10 cellular contexts compared by ENCODE assay signal in the genomic region with DNA sequence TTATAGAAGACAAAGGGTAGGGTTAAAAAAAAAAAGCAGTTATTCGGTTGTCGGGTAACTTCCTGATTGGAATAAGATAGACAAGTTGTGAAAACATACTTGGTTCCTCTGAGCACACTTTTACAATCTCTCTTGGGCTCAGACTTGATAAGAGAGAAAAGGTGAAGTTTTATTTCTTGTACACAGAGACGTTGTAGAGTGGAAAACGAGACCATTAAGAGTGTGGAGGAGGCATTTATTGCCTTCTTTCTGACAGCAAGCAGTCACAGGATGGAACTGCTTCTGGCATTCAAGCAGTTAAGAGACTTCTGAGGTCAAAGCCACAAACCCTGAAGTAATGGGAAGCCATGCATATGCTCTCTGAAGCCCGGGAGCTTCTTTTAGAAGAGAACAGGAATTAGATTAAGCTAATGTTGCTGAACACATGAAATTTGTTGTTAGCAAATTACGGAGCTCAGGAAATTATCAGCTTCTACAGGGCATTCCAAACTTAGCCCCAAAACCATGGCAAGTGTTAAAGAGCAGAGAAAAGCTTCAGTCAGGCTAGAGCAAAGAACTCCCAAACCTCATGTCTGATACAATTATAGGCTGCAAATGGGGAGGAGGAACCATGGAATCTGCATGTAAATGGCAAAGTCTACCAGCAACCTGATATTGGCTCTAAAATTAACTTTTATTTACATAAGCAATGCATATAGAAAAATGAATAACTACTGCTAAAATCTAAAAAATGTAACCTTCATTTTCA. TPM values are rescaled to one million over a fixed set of nuclear protein-coding genes. Genes with fewer than 3 reads are reported as not detected.
DNase-seq lines count a peak whose midpoint lies in the region; ATAC-seq, FAIRE-seq and TF ChIP-seq lines count a peak whose summit lies in the region.
"Had no signal": no experiment of that assay in that cellular context is flagged by ENCODE, and none has a peak within 500 bp of the region (broad histone marks: within the 10 kb centered on the region; RNA-seq: fewer than 3 reads in every experiment).

No MANE protein-coding gene starts in this region.

- H3K9me3 ChIP-seq in K562 (replicated peaks; ENCODE audit: control insufficient read depth, insufficient read depth, low read depth, low read length): no peaks in the 10 kb centered on the region
- H3K9me3 ChIP-seq in neuron (ENCODE audit: low read length): no peaks in the 10 kb centered on the region

- ATAC-seq in GM19043 (IDR thresholded peaks at IDR 0.05; ENCODE audit: low read depth, unreplicated experiment): peak; percentile 37
- ATAC-seq in K562: peak; percentile 32
- ATAC-seq in GM19455 (IDR thresholded peaks at IDR 0.05; ENCODE audit: unreplicated experiment): no peak

- TF ChIP-seq EP300 in K562 (IDR thresholded peaks at IDR 0.05; ENCODE audit: low read length): no peak

- H3K27me3 Mint-ChIP-seq in glutamatergic neuron (ENCODE audit: unreplicated experiment): peaks cover 5% of the 10 kb centered on the region

- DNase-seq in NB4 (ENCODE audit: low read depth) (peak; percentile 84), K562 (ENCODE audit: extremely low read depth in 1 of 4, low spot score in 3 of 4) (peak in 1 of 4 experiments; percentile 37), NCI-H2227 treated with DMSO at 0.1 percent for 48 hours (lab: John Stamatoyannopoulos, UW) (no peak), glutamatergic neuron (no peak), HK-2 (ENCODE audit: unreplicated experiment) (no peak)
- DNase-seq: activated effector memory CD4-positive, alpha-beta T cell treated with anti-CD3 and anti-CD28 coated beads, Interleukin-2, amount 50 U/mL, for 16 hours; NCI-H1105 treated with DMSO at 0.1 percent for 48 hours had no signal

- peak; percentile 32 for FAIRE-seq in K562 (lab: Jason Lieb, UNC)

- no TSS peak for BruUV-seq in K562 (replicated peaks; lab: Mats Ljungman, UMichigan)

- H3K36me3 Mint-ChIP-seq in glutamatergic neuron (ENCODE audit: unreplicated experiment): no peaks in the 10 kb centered on the region

- H3K79me2 ChIP-seq in K562 (ENCODE audit: control insufficient read depth, insufficient read depth, low read length): no peaks in the 10 kb centered on the region

- H2AFZ ChIP-seq in K562 (ENCODE audit: low read depth, low read length) (peak overlapping the region; percentile 82), neuron (ENCODE audit: low read depth, low read length) (peak overlapping the region; percentile 79)

- 0 out of 4 replicates have a peak overlapping the region, but pooled peaks of 1 of the 2 experiments have one; percentile 26 for H3K9ac ChIP-seq in K562 (ENCODE audit: insufficient read depth in 1 of 2, low read depth in 2 of 2, low read length in 2 of 2)

- intact Hi-C loops in K562 (cut with micrococcal nuclease): no loop called here

- H3K36me3 ChIP-seq in K562 (ENCODE audit: control insufficient read depth, insufficient read depth, low read length) (no peaks in the 10 kb centered on the region), neuron (ENCODE audit: insufficient read depth, low read length) (no peaks in the 10 kb centered on the region)

- TF ChIP-seq CTCF in NB4 (IDR thresholded peaks at IDR 0.05; ENCODE audit: low read depth, low read length) (no peak), K562 (IDR thresholded peaks at IDR 0.05 in 2 of 3, conservative IDR thresholded peaks at IDR 0.05 in 1 of 3; ENCODE audit: insufficient read depth in 2 of 3, low read depth in 1 of 3, low read length in 3 of 3) (no peak), glutamatergic neuron (IDR thresholded peaks at IDR 0.05; ENCODE audit: partially characterized antibody, unreplicated experiment) (no peak)

- no peaks in the 10 kb centered on the region for H3K9me1 ChIP-seq in K562 (ENCODE audit: control insufficient read depth, insufficient read depth, low read length)

- CTCF ChIA-PET in K562 (lab: Yijun Ruan, JAX; ENCODE audit: low intra/inter-chr PET ratio): no interaction called here

- 0 out of 2 replicates have a peak overlapping the region, but pooled peaks have one; percentile 14 for H3K4me2 ChIP-seq in K562 (ENCODE audit: insufficient read depth, low read length)

- TF ChIP-seq RAD21 in K562 (CRISPR knock-in tag; conservative IDR thresholded peaks at IDR 0.05 in 1 of 2, IDR thresholded peaks at IDR 0.05 in 1 of 2): no peak

- H3K4me3 ChIP-seq in NB4 (ENCODE audit: low read depth, low read length): peak overlapping the region; percentile 35
- H3K4me3 ChIP-seq in K562: no peak overlapping the region
- H3K4me3 ChIP-seq in neuron (ENCODE audit: low read length): no peak overlapping the region

- TF ChIP-seq POLR2A in NB4 (IDR thresholded peaks at IDR 0.05; ENCODE audit: extremely low read depth, insufficient read length) (no peak), K562 (conservative IDR thresholded peaks at IDR 0.05) (no peak)

- H3K9me3 Mint-ChIP-seq in glutamatergic neuron (ENCODE audit: unreplicated experiment): no peaks in the 10 kb centered on the region

- in situ Hi-C loops in K562 (cut with MboI): no loop called here

- peak overlapping the region; percentile 65; the same call in 2 of the 3 replicates for H3K27ac ChIP-seq in K562 (ENCODE audit: extremely low read depth, low read depth, low read length)

- H4K20me1 ChIP-seq in K562 (replicated peaks; ENCODE audit: control insufficient read depth, insufficient read depth, low read length): no peaks in the 10 kb centered on the region

- POLR2A ChIA-PET in K562 (lab: Yijun Ruan, JAX): interaction anchor here (0.6 to 1.3 kb wide), 2 partner anchors 21 to 1683 kb away, joined by 3 read pairs; no protein-coding TSS in a partner anchor

- WGBS in K562 (ENCODE audit: insufficient coverage, low coverage, missing lambda C conversion rate): 7% methylated on average over 6 of the region's 6 CpGs

- H3K4me1 ChIP-seq in K562 (replicated peaks in 1 of 2; ENCODE audit: control insufficient read depth in 2 of 2, insufficient read depth in 2 of 2, low read length in 2 of 2) (peaks cover 9 to 31% of the 10 kb centered on the region in 2 experiments), neuron (ENCODE audit: insufficient read depth, low read length) (peaks cover 25% of the 10 kb centered on the region)

- H3K4me1 Mint-ChIP-seq in glutamatergic neuron (ENCODE audit: low read depth, unreplicated experiment): no peaks in the 10 kb centered on the region

- H3K27me3 ChIP-seq in K562 (ENCODE audit: control insufficient read depth in 2 of 2, insufficient read depth in 2 of 2, low read length in 2 of 2): no peaks in the 10 kb centered on the region
- no peaks in the 10 kb centered on the region for H3K27me3 ChIP-seq in neuron (ENCODE audit: insufficient read depth, low read length)

- no peak overlapping the region for H3K4me3 Mint-ChIP-seq in glutamatergic neuron (ENCODE audit: unreplicated experiment)

- H3K27ac Mint-ChIP-seq in glutamatergic neuron (ENCODE audit: unreplicated experiment): no peak overlapping the region

TF ChIP-seq in K562, 482 proteins besides CTCF, POLR2A, EP300 and RAD21 (continues in another document):
- no peak for TF ChIP-seq HCFC1 (IDR thresholded peaks at IDR 0.05; ENCODE audit: low read depth, low read length)
- TF ChIP-seq, protein P1, sequence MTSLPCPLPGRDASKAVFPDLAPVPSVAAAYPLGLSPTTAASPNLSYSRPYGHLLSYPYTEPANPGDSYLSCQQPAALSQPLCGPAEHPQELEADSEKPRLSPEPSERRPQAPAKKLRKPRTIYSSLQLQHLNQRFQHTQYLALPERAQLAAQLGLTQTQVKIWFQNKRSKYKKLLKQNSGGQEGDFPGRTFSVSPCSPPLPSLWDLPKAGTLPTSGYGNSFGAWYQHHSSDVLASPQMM (CRISPR knock-in tag; IDR thresholded peaks at IDR 0.05): no peak
- TF ChIP-seq, protein P2, sequence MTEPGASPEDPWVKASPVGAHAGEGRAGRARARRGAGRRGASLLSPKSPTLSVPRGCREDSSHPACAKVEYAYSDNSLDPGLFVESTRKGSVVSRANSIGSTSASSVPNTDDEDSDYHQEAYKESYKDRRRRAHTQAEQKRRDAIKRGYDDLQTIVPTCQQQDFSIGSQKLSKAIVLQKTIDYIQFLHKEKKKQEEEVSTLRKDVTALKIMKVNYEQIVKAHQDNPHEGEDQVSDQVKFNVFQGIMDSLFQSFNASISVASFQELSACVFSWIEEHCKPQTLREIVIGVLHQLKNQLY (CRISPR knock-in tag; conservative IDR thresholded peaks at IDR 0.05): no peak
- no peak for TF ChIP-seq ZNF324 (CRISPR knock-in tag; IDR thresholded peaks at IDR 0.05)
- no peak for TF ChIP-seq XRCC5 (IDR thresholded peaks at IDR 0.05; ENCODE audit: low read depth, low read length)

RNA-seq across cellular contexts. Expression of a gene that starts 26.0 kb away (rescaled TPM):
- 0.93 and 1.5 TPM in 2 replicates for total RNA-seq in K562 (2011; cell fraction: chromatin; rRNA removed; ENCODE audit: low replicate concordance)
- total RNA-seq in K562 (2011; cell fraction: nucleolus; rRNA removed): 0.92 and 1.3 TPM in 2 replicates
- total RNA-seq in K562 (2011; cell fraction: nucleoplasm; rRNA removed): 0.61 and 0.73 TPM in 2 replicates
- total RNA-seq in K562 (2014; rRNA removed) (0.36 and 0.41 TPM in 2 replicates), K562 (2014; rRNA removed; fragmentation: Illumina TruSeq; extraction: Trizol) (0.29 and 0.32 TPM in 2 replicates), K562 (2015; rRNA removed; fragmentation: Illumina TruSeq; extraction: Trizol) (1.2 TPM in 2 replicates), K562 (2021) (0.73 and 1.1 TPM in 2 replicates), glutamatergic neuron (ENCODE audit: unreplicated experiment) (not detected)
- polyA plus RNA-seq in K562 (2011; rRNA removed) (0.85 and 1.0 TPM in 2 replicates), K562 (2014; fragmentation: Illumina TruSeq; extraction: Trizol) (0.43 and 0.54 TPM in 2 replicates), K562 (2014; fragmentation: Nextera tagmentation; extraction: Ambion mirVana) (under 1 TPM; 0.22 to 0.51 TPM), K562 (2014; rRNA removed) (0.32 and 0.34 TPM in 2 replicates)
- 1.4 and 1.7 TPM in 2 replicates for polyA plus RNA-seq in K562 (2011; cell fraction: cytosol; rRNA removed)
- 2.9 and 4.5 TPM in 2 replicates for polyA plus RNA-seq in K562 (2011; cell fraction: nucleus; rRNA removed)
- 1.6 and 1.9 TPM in 2 replicates for polyA plus RNA-seq in K562 (2012)
- polyA minus RNA-seq in K562 (2011; rRNA and poly(A)+ RNA removed): 1.7 TPM in 2 replicates
- polyA minus RNA-seq in K562 (2011; cell fraction: cytosol; rRNA and poly(A)+ RNA removed): 0.95 TPM in 1 of 2 replicates, not detected in the other
- polyA minus RNA-seq in K562 (2011; cell fraction: nucleus; rRNA and poly(A)+ RNA removed): 2.7 and 3.4 TPM in 2 replicates
